Comparison of ENCODE assay signal across 8 cellular contexts in the genomic region with DNA sequence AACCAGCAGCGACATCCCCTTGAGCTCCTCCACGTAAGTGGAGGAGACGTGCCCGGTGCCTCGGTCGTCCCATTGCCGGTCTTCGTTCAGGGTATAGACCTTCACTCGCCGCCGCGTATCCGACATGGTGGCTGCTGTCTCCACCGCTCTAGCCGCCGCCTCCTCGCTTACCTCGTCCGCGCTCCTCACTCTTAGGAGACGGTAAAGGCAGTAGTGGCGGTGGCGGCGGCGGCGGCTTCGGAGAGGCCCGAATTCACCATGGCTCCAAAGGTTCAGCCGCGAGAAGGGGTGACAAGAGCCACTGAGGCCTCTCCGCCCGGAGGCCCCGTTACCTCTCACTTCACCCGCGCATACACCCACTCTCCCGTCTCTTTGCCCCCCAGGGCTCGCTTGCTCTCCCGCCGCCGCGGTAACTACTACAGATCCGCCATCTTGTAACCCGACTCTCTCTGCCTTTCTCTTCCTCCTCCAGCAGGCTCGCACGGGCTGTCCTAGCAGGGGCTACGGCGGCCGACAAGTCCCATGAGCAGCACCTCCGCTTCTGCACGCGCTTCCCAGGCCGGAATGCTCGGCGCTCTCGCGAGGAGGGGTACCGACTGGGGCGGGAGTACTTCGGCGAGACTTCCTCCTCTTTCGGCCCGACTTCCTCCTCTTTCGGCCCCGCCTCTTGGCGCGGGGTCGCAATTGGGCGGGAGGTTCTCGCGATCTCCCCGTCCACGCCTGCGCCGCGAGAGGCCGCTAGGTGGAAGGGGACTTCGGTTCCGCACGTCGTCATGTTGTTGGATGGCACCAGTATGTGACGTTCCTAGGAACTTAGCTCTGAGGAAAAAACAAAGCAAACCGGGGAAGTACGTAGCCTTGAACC. TPM values are rescaled to one million over a fixed set of nuclear protein-coding genes. Genes with fewer than 3 reads are reported as not detected.
A peak's percentile ranks its signal among the peaks of the same experiment; 100 is the strongest.
DNase-seq lines count a peak whose midpoint lies in the region; ATAC-seq, FAIRE-seq and TF ChIP-seq lines count a peak whose summit lies in the region.

A gene (minus strand): TSS at position 463 of the 865 bp plus-strand sequence. CDS start 337 bp downstream, at position 126.

- H3K4me1 ChIP-seq in kidney (ENCODE audit: control insufficient read depth in 1 of 2, insufficient read depth in 1 of 2, low read depth in 1 of 2, low read length in 2 of 2): peaks cover 8 to 17% of the 10 kb centered on the region in 2 donors

- peak; percentile 96 to 98 for DNase-seq in AML-193 (lab: John Stamatoyannopoulos, UW)
- peak; percentile 97 to 99 for DNase-seq in NCI-H446 (lab: John Stamatoyannopoulos, UW)
- DNase-seq in cerebellum (ENCODE audit: low spot score): peak; percentile 97
- DNase-seq in kidney: peak; percentile 100
- peak; percentile 98 for DNase-seq in stimulated activated CD4-positive, alpha-beta T cell treated with anti-CD3 and anti-CD28 coated beads, Interleukin-15, amount 100 ng/mL, for 24 hours

- H3K9me3 ChIP-seq in kidney (ENCODE audit: control insufficient read depth in 1 of 2, low read length in 2 of 2): no peaks in the 10 kb centered on the region

- H3K36me3 ChIP-seq in kidney (ENCODE audit: control insufficient read depth in 1 of 2, insufficient read depth in 2 of 2, low read length in 2 of 2): peaks cover 0 to 5% of the 10 kb centered on the region in 2 donors

- peak within 1 kb of the TSS; percentile 96 to 99 for H3K27ac ChIP-seq in kidney (ENCODE audit: low read depth in 2 of 2, low read length in 2 of 2)

- ATAC-seq in GM19035 (IDR thresholded peaks at IDR 0.05; ENCODE audit: unreplicated experiment): peak; percentile 81
- ATAC-seq in HG03354 (IDR thresholded peaks at IDR 0.05; ENCODE audit: poor library complexity, severe bottlenecking, unreplicated experiment): peak; percentile 82
- ATAC-seq in activated CD4-positive, CD25-positive, alpha-beta regulatory T cell treated with anti-CD3 and anti-CD28 coated beads, Interleukin-2, amount 50 U/mL, for 24 hours: peak; percentile 85 to 92

- peak; percentile 40 for TF ChIP-seq CTCF in kidney (IDR thresholded peaks at IDR 0.05; ENCODE audit: borderline replicate concordance, extremely low read depth, insufficient read depth)

- intact Hi-C loops in kidney (cut with DNase I): no loop called here

- peak; percentile 75 for FAIRE-seq in kidney (lab: Jason Lieb, UNC)

- H3K9ac ChIP-seq in kidney (ENCODE audit: low read length in 2 of 2): peak within 1 kb of the TSS; percentile 97 to 99

- H3K4me3 ChIP-seq in kidney (ENCODE audit: low read length in 2 of 2): peak within 1 kb of the TSS; percentile 94 to 98

RNA-seq across cellular contexts. Expression of the gene that starts here (rescaled TPM):
- total RNA-seq in cerebellum (95.8 TPM), kidney (66.0 TPM)
- 24.0 TPM for polyA plus RNA-seq in kidney (ENCODE audit: insufficient read depth, low read depth, low replicate concordance)

Comparison
In these comparisons a context has a peak if more than half of its experiments do, and no peak if none do; other contexts are left out.
1. Peak in every context shown above with its lines: DNase-seq, ATAC-seq, H3K4me3 ChIP-seq and H3K27ac ChIP-seq.